In the genomic region with DNA sequence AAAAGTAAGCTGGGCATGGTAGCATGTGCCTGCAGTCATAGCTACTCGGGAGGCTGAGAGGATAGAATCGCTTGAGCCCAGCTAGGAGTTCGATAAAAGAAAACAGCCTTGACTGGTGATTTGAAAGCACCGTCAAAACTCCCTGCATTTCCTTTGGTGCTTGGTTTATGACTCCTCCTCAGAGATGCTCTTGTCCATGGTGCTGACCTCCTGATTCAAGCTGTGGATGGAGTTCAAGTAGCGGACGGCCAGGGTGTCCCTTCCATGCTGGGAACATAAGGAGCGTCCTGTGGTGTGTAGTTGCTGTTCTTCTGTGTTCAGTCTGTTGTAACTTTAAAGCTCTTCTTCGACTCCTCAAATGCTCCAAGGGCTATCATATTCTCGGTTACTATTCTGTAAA, we compare ENCODE assay signal across 11 cellular contexts.
DNase-seq lines count a peak whose midpoint lies in the region; TF ChIP-seq lines count a peak whose summit lies in the region.
"Had no signal": no experiment of that assay in that cellular context is flagged by ENCODE, and none has a peak within 500 bp of the region (broad histone marks: within the 10 kb centered on the region; RNA-seq: fewer than 3 reads in every experiment).

No MANE protein-coding gene starts in this region.

- H2AFZ ChIP-seq in neural progenitor cell (replicated peaks): no peak overlapping the region

- peaks cover 3% of the 10 kb centered on the region for H4K20me1 ChIP-seq in neural progenitor cell (ENCODE audit: low read depth)

- no peaks in the 10 kb centered on the region for H3K36me3 ChIP-seq in neural progenitor cell

- H3K27ac ChIP-seq in neural progenitor cell: no peak overlapping the region

- H3K9me3 Mint-ChIP-seq in neural progenitor cell: no peaks in the 10 kb centered on the region

- no peaks in the 10 kb centered on the region for H3F3A ChIP-seq in neural progenitor cell (ENCODE audit: low read depth)

- peaks cover 4% of the 10 kb centered on the region for H3K27me3 ChIP-seq in neural progenitor cell

- no peak overlapping the region for H3K4me3 Mint-ChIP-seq in neural progenitor cell

- TF ChIP-seq CTCF in choroid plexus epithelial cell (conservative IDR thresholded peaks at IDR 0.05; ENCODE audit: low read depth, low read length): no peak
- TF ChIP-seq CTCF in neural progenitor cell (IDR thresholded peaks at IDR 0.05): no peak

- no peaks in the 10 kb centered on the region for H3K36me3 Mint-ChIP-seq in neural progenitor cell

- H3K4me1 ChIP-seq in neural progenitor cell: no peaks in the 10 kb centered on the region

- no peak overlapping the region for H3K9ac ChIP-seq in neural progenitor cell

- H3K79me2 ChIP-seq in neural progenitor cell (ENCODE audit: low read depth): no peaks in the 10 kb centered on the region

- no peaks in the 10 kb centered on the region for H3K9me3 ChIP-seq in neural progenitor cell (ENCODE audit: low read depth)

- H3K4me3 ChIP-seq in choroid plexus epithelial cell (ENCODE audit: low read depth, low read length) (no peak overlapping the region), neural progenitor cell (no peak overlapping the region)

- peak; percentile 15 for DNase-seq in SIG-M5 treated with dmso at 0.1 percent for 504 hours (lab: John Stamatoyannopoulos, UW; ENCODE audit: unreplicated experiment)
- DNase-seq in SIG-M5 (lab: John Stamatoyannopoulos, UW): no peak
- DNase-seq in NAMALWA (ENCODE audit: low spot score): peak; percentile 6
- peak; percentile 12 for DNase-seq in choroid plexus epithelial cell (ENCODE audit: low read depth)
- peak; percentile 49 for DNase-seq in neural progenitor cell (ENCODE audit: low spot score)
- DNase-seq in hippocampal formation (lab: John Stamatoyannopoulos, UW): no peak
- DNase-seq in NCI-H345 treated with DMSO at 0.1 percent for 48 hours (lab: John Stamatoyannopoulos, UW; ENCODE audit: unreplicated experiment): no peak
- no peak for DNase-seq in NCI-H2107 treated with DMSO at 0.1 percent for 48 hours (lab: John Stamatoyannopoulos, UW; ENCODE audit: unreplicated experiment)
- DNase-seq: activated CD4-positive, alpha-beta T cell treated with anti-CD3 and anti-CD28 coated beads, Interleukin-2, amount 50 U/mL, for 4 hours; NCI-H82; nucleus accumbens had no signal

- no peak overlapping the region for H3K4me2 ChIP-seq in neural progenitor cell

- no peaks in the 10 kb centered on the region for H3K4me1 Mint-ChIP-seq in neural progenitor cell

- H3K27ac Mint-ChIP-seq in neural progenitor cell: no peak overlapping the region

- no peaks in the 10 kb centered on the region for H3K27me3 Mint-ChIP-seq in neural progenitor cell (ENCODE audit: insufficient read depth, low read depth)

Comparison
In these comparisons a context has a peak if more than half of its experiments do, and no peak if none do; other contexts are left out.
1. DNase-seq: peak in SIG-M5 treated with dmso at 0.1 percent for 504 hours (single experiment), NAMALWA (single experiment), choroid plexus epithelial cell (single experiment) and neural progenitor cell (single experiment); none in SIG-M5 (single experiment), hippocampal formation (0 of 2), NCI-H345 treated with DMSO at 0.1 percent for 48 hours (single experiment) and NCI-H2107 treated with DMSO at 0.1 percent for 48 hours (single experiment).